23 cellular contexts compared by ENCODE assay signal in the genomic region with DNA sequence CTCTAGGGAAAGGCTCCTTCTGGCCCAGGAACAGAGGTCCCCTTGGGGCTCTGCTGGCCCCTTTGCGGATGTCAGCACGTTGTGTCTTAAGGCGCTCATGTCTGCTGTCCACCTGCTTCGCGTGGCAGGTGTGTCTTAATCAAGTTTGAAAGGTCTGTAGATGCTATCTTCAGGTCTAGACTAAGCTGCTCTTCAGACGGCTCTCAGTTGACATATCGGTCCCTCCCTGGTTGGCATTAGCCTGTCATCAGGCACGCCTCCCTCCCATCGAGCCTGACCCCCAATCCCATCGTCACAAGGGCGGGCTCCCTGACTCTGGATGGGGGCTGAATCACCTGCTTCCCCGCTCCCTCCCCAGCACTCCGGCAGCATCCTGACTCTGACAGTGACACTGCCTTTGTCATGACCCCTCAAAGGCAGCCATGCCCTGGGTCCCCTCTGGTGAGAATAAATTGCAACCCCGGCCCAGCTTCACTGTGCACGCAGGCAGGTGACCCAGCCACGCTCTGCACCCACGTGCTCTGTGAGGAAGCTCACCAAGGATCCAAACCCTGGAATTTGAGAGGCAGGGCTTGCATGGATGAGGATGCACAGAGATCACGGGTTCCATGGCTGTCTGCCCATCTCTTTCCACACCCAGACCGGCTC.
"Had no signal": no experiment of that assay in that cellular context is flagged by ENCODE, and none has a peak within 500 bp of the region (broad histone marks: within the 10 kb centered on the region; RNA-seq: fewer than 3 reads in every experiment).

No MANE protein-coding gene starts in this region.

- H3K27me3 ChIP-seq: cardiac muscle cell, heart left ventricle had no signal

- H3K4me3 ChIP-seq: cardiac muscle cell, dorsolateral prefrontal cortex, gastroesophageal sphincter, heart left ventricle, tibial artery had no signal

- H3K9me3 ChIP-seq: gastroesophageal sphincter, heart left ventricle, tibial artery had no signal

- H3K27ac ChIP-seq: cardiac muscle cell, dorsolateral prefrontal cortex, gastroesophageal sphincter, heart left ventricle, tibial artery, VCaP had no signal

- FAIRE-seq: urothelium cell line had no signal

- H3K36me3 ChIP-seq: cardiac muscle cell, gastroesophageal sphincter, heart left ventricle, tibial artery had no signal

- ATAC-seq: gastroesophageal sphincter; naive thymus-derived CD8-positive, alpha-beta T cell had no signal

- DNase-seq: activated CD4-positive, alpha-beta T cell treated with anti-CD3 and anti-CD28 coated beads, Interleukin-2, amount 50 U/mL, for 4 hours; activated CD4-positive, CD25-positive, alpha-beta regulatory T cell treated with anti-CD3 and anti-CD28 coated beads, Interleukin-2, amount 50 U/mL, for 72 hours; activated naive CD4-positive, alpha-beta T cell; activated naive CD8-positive, alpha-beta T cell treated with anti-CD3 and anti-CD28 coated beads for 36 hours; activated T-cell treated with anti-CD3 and anti-CD28 coated beads for 4 hours; amniotic stem cell; erythroblast; immature natural killer cell; mesendoderm; naive thymus-derived CD8-positive, alpha-beta T cell; stimulated activated CD4-positive, alpha-beta T cell treated with anti-CD3 and anti-CD28 coated beads, Interleukin-12 subunit alpha, Interleukin-12 subunit beta, amount 100 ng/mL, for 4 hours; stimulated activated CD4-positive, alpha-beta T cell treated with anti-CD3 and anti-CD28 coated beads, Interleukin-1b, Interleukin-23, amount 100 ng/mL, for 48 hours; stimulated activated CD8-positive, alpha-beta memory T cell treated with anti-CD3 and anti-CD28 coated beads, Interleukin-4, amount 100 ng/mL, for 48 hours; stimulated activated naive CD4-positive, alpha-beta T cell; SW 1271; T-helper 2 cell had no signal
